ENCODE assay signal across 27 cellular contexts in genomic region chr2:31008571-31009114, GRCh38.
A peak's percentile ranks its signal among the peaks of the same experiment; 100 is the strongest.
DNase-seq lines count a peak whose midpoint lies in the region; TF ChIP-seq lines count a peak whose summit lies in the region.
"Had no signal": no experiment of that assay in that cellular context is flagged by ENCODE, and none has a peak within 500 bp of the region (broad histone marks: within the 10 kb centered on the region; RNA-seq: fewer than 3 reads in every experiment).

No MANE protein-coding gene starts in this region.

- no peak overlapping the region for H3K27ac Mint-ChIP-seq in progenitor cell of endocrine pancreas
- H3K27ac Mint-ChIP-seq: CD4-positive, alpha-beta T cell; H9; T-helper 2 cell treated with Interferon-gamma antibody and Interleukin-4, amounts not matched to agents 5 μg/mL and 100 μg/mL, for 36 hours had no signal

- H3K27me3 Mint-ChIP-seq in progenitor cell of endocrine pancreas, result peaks cover 37% of the 10 kb centered on the region

- H3K36me3 Mint-ChIP-seq in progenitor cell of endocrine pancreas (ENCODE audit: insufficient read depth), result no peaks in the 10 kb centered on the region

- peaks cover 0 to 39% (median 10%) of the 10 kb centered on the region in 11 experiments; a peak in 13 of 22 replicates for H3K36me3 ChIP-seq in BLaER1 treated with 17β-estradiol and CSF1 and Interleukin-3, amounts not matched to agents 10 nM and 100 nM
- no peaks in the 10 kb centered on the region for H3K36me3 ChIP-seq in SK-N-MC (ENCODE audit: insufficient read depth, low read length)
- H3K36me3 ChIP-seq: cardiac muscle cell, gastroesophageal sphincter, lower lobe of right lung, transverse colon had no signal

- peak; percentile 36 for DNase-seq in NCI-H1092 (lab: John Stamatoyannopoulos, UW)
- DNase-seq in SK-N-MC (ENCODE audit: low read depth, low spot score), result peak; percentile 62
- DNase-seq in left kidney (ENCODE audit: low read depth, low spot score), result peak; percentile 79
- DNase-seq in DMS114 treated with DMSO at 0.1 percent for 48 hours (lab: John Stamatoyannopoulos, UW; ENCODE audit: unreplicated experiment), result no peak
- DNase-seq in NCI-H748 (lab: John Stamatoyannopoulos, UW; ENCODE audit: unreplicated experiment), result no peak
- DNase-seq in DMS53 treated with DMSO at 0.1 percent for 48 hours (lab: John Stamatoyannopoulos, UW; ENCODE audit: unreplicated experiment), result no peak
- DNase-seq in progenitor cell of endocrine pancreas (ENCODE audit: low spot score, unreplicated experiment), result no peak
- DNase-seq: activated CD4-positive, alpha-beta T cell treated with anti-CD3 and anti-CD28 coated beads for 48 hours; activated naive CD4-positive, alpha-beta T cell treated with Interleukin-2 at 50 U/mL for 16 hours; activated T-cell treated with anti-CD3 and anti-CD28 coated beads, Interleukin-2, amount 50 U/mL, for 48 hours; CD4-positive, alpha-beta T cell; cortex of kidney; DND-41; H9; Karpas-422; lower lobe of right lung; mucosa of descending colon; NCI-H2107; NCI-H774; posterior cingulate gyrus; transverse colon had no signal

- no peak for TF ChIP-seq CTCF in progenitor cell of endocrine pancreas (IDR thresholded peaks at IDR 0.05; ENCODE audit: unreplicated experiment)

- H3K27me3 ChIP-seq in BLaER1 treated with 17β-estradiol and CSF1 and Interleukin-3, amounts not matched to agents 10 nM and 100 nM, result no peaks in the 10 kb centered on the region
- H3K27me3 ChIP-seq: cardiac muscle cell had no signal

- no peaks in the 10 kb centered on the region for H3K4me1 Mint-ChIP-seq in progenitor cell of endocrine pancreas (ENCODE audit: low read depth)

- H3K9me3 ChIP-seq in BLaER1 treated with 17β-estradiol and CSF1 and Interleukin-3, amounts not matched to agents 10 nM and 100 nM (replicated peaks in 1 of 11), result peaks cover 0 to 7% (median 0%) of the 10 kb centered on the region in 11 experiments; a peak in 2 of 22 replicates
- H3K9me3 ChIP-seq in SK-N-MC (ENCODE audit: low read depth, low read length), result no peaks in the 10 kb centered on the region
- H3K9me3 ChIP-seq: gastroesophageal sphincter, lower lobe of right lung, mucosa of descending colon, transverse colon had no signal

- no peak overlapping the region for H3K4me3 Mint-ChIP-seq in progenitor cell of endocrine pancreas (ENCODE audit: low read depth)
- H3K4me3 Mint-ChIP-seq: CD4-positive, alpha-beta T cell; H9; neural crest cell; T-helper 2 cell treated with Interferon-gamma antibody and Interleukin-4, amounts not matched to agents 5 μg/mL and 100 μg/mL, for 36 hours had no signal

- H3K4me1 ChIP-seq in BLaER1 treated with 17β-estradiol and CSF1 and Interleukin-3, amounts not matched to agents 10 nM and 100 nM, result peaks cover 50 to 94% (median 69%) of the 10 kb centered on the region in 10 experiments
- H3K4me1 ChIP-seq: transverse colon had no signal

- peak overlapping the region; percentile 35 to 65 (median 49) for H3K4me2 ChIP-seq in BLaER1 treated with 17β-estradiol and CSF1 and Interleukin-3, amounts not matched to agents 10 nM and 100 nM

- H3K9me3 Mint-ChIP-seq in progenitor cell of endocrine pancreas (ENCODE audit: low read depth), result no peaks in the 10 kb centered on the region
- H3K9me3 Mint-ChIP-seq: CD4-positive, alpha-beta T cell; H9; T-helper 2 cell treated with Interferon-gamma antibody and Interleukin-4, amounts not matched to agents 5 μg/mL and 100 μg/mL, for 36 hours had no signal

- no peak overlapping the region for H3K4me3 ChIP-seq in BLaER1 treated with 17β-estradiol and CSF1 and Interleukin-3, amounts not matched to agents 10 nM and 100 nM
- no peak overlapping the region for H3K4me3 ChIP-seq in SK-N-MC
- H3K4me3 ChIP-seq: cardiac muscle cell, gastroesophageal sphincter, lower lobe of right lung, mucosa of descending colon, transverse colon had no signal

- no peak overlapping the region for H3K27ac ChIP-seq in BLaER1 treated with 17β-estradiol and CSF1 and Interleukin-3, amounts not matched to agents 10 nM and 100 nM
- no peak overlapping the region for H3K27ac ChIP-seq in SK-N-MC
- H3K27ac ChIP-seq: cardiac muscle cell, gastroesophageal sphincter, lower lobe of right lung, transverse colon, VCaP had no signal

- H3K9ac ChIP-seq in BLaER1 treated with 17β-estradiol and CSF1 and Interleukin-3, amounts not matched to agents 10 nM and 100 nM, result no peak overlapping the region
- H3K9ac ChIP-seq in SK-N-MC (ENCODE audit: insufficient read length), result no peak overlapping the region

- peaks cover 0 to 100% (median 71%) of the 10 kb centered on the region in 11 experiments; a peak in 18 of 22 replicates for H4K20me1 ChIP-seq in BLaER1 treated with 17β-estradiol and CSF1 and Interleukin-3, amounts not matched to agents 10 nM and 100 nM

Comparison
In these comparisons a context has a peak if more than half of its experiments do, and no peak if none do; other contexts are left out.
1. DNase-seq: peak in NCI-H1092 (single experiment), SK-N-MC (single experiment) and left kidney (single experiment); none in DMS114 treated with DMSO at 0.1 percent for 48 hours (single experiment), NCI-H748 (single experiment), DMS53 treated with DMSO at 0.1 percent for 48 hours (single experiment) and progenitor cell of endocrine pancreas (single experiment).